Comparison of ENCODE assay signal across 8 cellular contexts in genomic region chr5:170297589-170298462, GRCh38. TPM values are rescaled to one million over a fixed set of nuclear protein-coding genes. Genes with fewer than 3 reads are reported as not detected.
DNase-seq lines count a peak whose midpoint lies in the region; ATAC-seq and TF ChIP-seq lines count a peak whose summit lies in the region.

LCP2 (minus strand) TSS chr5:170297777; CDS start chr5:170297611, 166 bp downstream.

- intact Hi-C loops in vagina (cut with DNase I), result no loop called here

- H3K27ac ChIP-seq in KOPT-K1 (ENCODE audit: low read depth, low read length, poor library complexity, severe bottlenecking) (peak within 1 kb of the TSS; percentile 98), vagina (peak within 1 kb of the TSS; percentile 44), SJCRH30 (no peak within 1 kb of the TSS)

- H3K4me3 ChIP-seq in GM06990 (replicated peaks; ENCODE audit: low read depth, low read length) (peak within 1 kb of the TSS; percentile 69), vagina (peak within 1 kb of the TSS; percentile 33 to 41), SJCRH30 (no peak within 1 kb of the TSS)

- H3K9me3 ChIP-seq in KOPT-K1 (ENCODE audit: insufficient read depth, low read length, poor library complexity, severe bottlenecking), result no peaks in the 10 kb centered on the region
- H3K9me3 ChIP-seq in vagina, result no peaks in the 10 kb centered on the region
- H3K9me3 ChIP-seq in SJCRH30 (replicated peaks), result no peaks in the 10 kb centered on the region

- DNase-seq in GM06990 (ENCODE audit: extremely low read depth, insufficient read length) (peak; percentile 37), mesenteric fat pad (ENCODE audit: low spot score) (no peak), vagina (ENCODE audit: extremely low spot score in 2 of 2) (no peak), COR-L47 (lab: John Stamatoyannopoulos, UW) (no peak), SJCRH30 (no peak)
- peak; percentile 45 for DNase-seq in activated effector memory CD4-positive, alpha-beta T cell treated with Interleukin-2 at 50 U/mL for 16 hours

- TF ChIP-seq POLR2A in vagina (IDR thresholded peaks at IDR 0.05), result peak in 1 of 2 donors; percentile 28

- TF ChIP-seq CTCF in GM06990 (IDR thresholded peaks at IDR 0.05; ENCODE audit: insufficient read depth, low read length, poor library complexity, severe bottlenecking) (no peak), vagina (IDR thresholded peaks at IDR 0.05) (no peak)

- H3K36me3 ChIP-seq in GM06990 (ENCODE audit: control insufficient read depth, insufficient read depth, low read length) (0 out of 2 replicates have a peak, but pooled peaks cover 1% of the 10 kb centered on the region), KOPT-K1 (ENCODE audit: insufficient read depth, low read length) (peaks cover 37% of the 10 kb centered on the region), vagina (no peaks in the 10 kb centered on the region), SJCRH30 (no peaks in the 10 kb centered on the region)

- peaks cover 9% of the 10 kb centered on the region for H3K4me1 ChIP-seq in vagina
- H3K4me1 ChIP-seq in SJCRH30, result no peaks in the 10 kb centered on the region

- peak; percentile 55 for ATAC-seq in GM21447 (IDR thresholded peaks at IDR 0.05; ENCODE audit: unreplicated experiment)

- H3K27me3 ChIP-seq in GM06990 (replicated peaks; ENCODE audit: control insufficient read depth, insufficient read depth, low read length) (no peaks in the 10 kb centered on the region), vagina (no peaks in the 10 kb centered on the region), SJCRH30 (no peaks in the 10 kb centered on the region; the same call in 1 of the 2 replicates)

RNA-seq across cellular contexts. Expression of gene LCP2, which starts in this region (rescaled TPM):
- total RNA-seq in mesenteric fat pad (52.4 TPM), vagina (25.5 TPM)
- not detected in 2 replicates for total RNA-seq in SJCRH30 (2014; rRNA removed; shearing (Covaris generic))

Comparison
In these comparisons a context has a peak if more than half of its experiments do, and no peak if none do; other contexts are left out.
1. RNA of gene LCP2 (total RNA-seq): 52.4 TPM in mesenteric fat pad (single experiment) and 25.5 TPM in vagina (single experiment); not detected in SJCRH30; every median in the first group is over 10 times any median in the second.
2. DNase-seq: peak in GM06990 (single experiment) and activated effector memory CD4-positive, alpha-beta T cell treated with Interleukin-2 at 50 U/mL for 16 hours (single experiment); none in mesenteric fat pad (single experiment), vagina (0 of 2), COR-L47 (single experiment) and SJCRH30 (0 of 2).